ENCODE assay signal across 12 cellular contexts in genomic region chr7:121041516-121042148, GRCh38. TPM values are rescaled to one million over a fixed set of nuclear protein-coding genes. Genes with fewer than 3 reads are reported as not detected.
DNase-seq lines count a peak whose midpoint lies in the region; ATAC-seq and TF ChIP-seq lines count a peak whose summit lies in the region.
"Had no signal": no experiment of that assay in that cellular context is flagged by ENCODE, and none has a peak within 500 bp of the region (broad histone marks: within the 10 kb centered on the region; RNA-seq: fewer than 3 reads in every experiment).

No MANE protein-coding gene starts in this region.

- intact Hi-C loops in right cardiac atrium (cut with DNase I), result no loop called here

- H3K27ac ChIP-seq in right cardiac atrium (ENCODE audit: low read length), result no peak overlapping the region
- peak overlapping the region; percentile 56 to 71 for H3K27ac ChIP-seq in thoracic aorta
- H3K27ac ChIP-seq: cardiac muscle cell, PC-9 had no signal

- H3K27me3 ChIP-seq in right cardiac atrium (ENCODE audit: control insufficient read depth, insufficient read depth) (no peaks in the 10 kb centered on the region), thoracic aorta (replicated peaks; ENCODE audit: insufficient read depth) (no peaks in the 10 kb centered on the region)
- H3K27me3 ChIP-seq: cardiac muscle cell had no signal

- no peak for TF ChIP-seq CTCF in thoracic aorta (IDR thresholded peaks at IDR 0.05)

- ATAC-seq in SK-N-SH treated with all-trans-retinoic acid at 6 μM for 48 hours (peak; percentile 95), right cardiac atrium (peak; percentile 26 to 49), thoracic aorta (ENCODE audit: insufficient number of reproducible peaks, low FRiP score, low read depth) (no peak), HG03095 (IDR thresholded peaks at IDR 0.05; ENCODE audit: unreplicated experiment) (no peak)
- ATAC-seq: activated T-cell treated with anti-CD3 and anti-CD28 coated beads, Interleukin-2, amount 50 U/mL, for 4 hours had no signal

- H3K36me3 ChIP-seq in thoracic aorta, result no peaks in the 10 kb centered on the region
- H3K36me3 ChIP-seq: cardiac muscle cell had no signal

- H3K4me3 ChIP-seq in right cardiac atrium (ENCODE audit: low read length) (no peak overlapping the region), thoracic aorta (peak overlapping the region; percentile 22)
- H3K4me3 ChIP-seq: cardiac muscle cell, PC-9 had no signal

- H3K9me3 ChIP-seq in right cardiac atrium (ENCODE audit: control insufficient read depth, low read length) (no peaks in the 10 kb centered on the region), thoracic aorta (no peaks in the 10 kb centered on the region)

- WGBS in right cardiac atrium, result 21% methylated on average over 6 of the region's 6 CpGs

- H3K4me1 ChIP-seq in right cardiac atrium (ENCODE audit: control insufficient read depth, insufficient read depth, low read length) (peaks cover 3% of the 10 kb centered on the region), thoracic aorta (ENCODE audit: control insufficient read depth in 1 of 2, low read depth in 2 of 2) (peaks cover 20 to 49% of the 10 kb centered on the region in 2 donors)

- DNase-seq in NCI-H1105 treated with DMSO at 0.1 percent for 48 hours (lab: John Stamatoyannopoulos, UW) (peak; percentile 38), NCI-H1105 (lab: John Stamatoyannopoulos, UW) (no peak), right cardiac atrium (no peak), thoracic aorta (ENCODE audit: low spot score) (no peak), GM19240 (ENCODE audit: insufficient read length, low spot score) (no peak), midbrain (lab: John Stamatoyannopoulos, UW) (no peak)
- DNase-seq: activated T-cell treated with anti-CD3 and anti-CD28 coated beads, Interleukin-2, amount 50 U/mL, for 4 hours; PC-9; stimulated activated CD4-positive, alpha-beta T cell treated with anti-CD3 and anti-CD28 coated beads, Interleukin-12 subunit alpha, Interleukin-12 subunit beta, amount 100 ng/mL, for 4 hours had no signal

TF ChIP-seq in SK-N-SH treated with all-trans-retinoic acid at 6 μM for 48 hours, 23 proteins besides CTCF, POLR2A, EP300 and RAD21:
- TF ChIP-seq TOX (CRISPR knock-in tag; IDR thresholded peaks at IDR 0.05; ENCODE audit: borderline replicate concordance), result peak; percentile 58; the same call in 1 of the 2 replicates
- TF ChIP-seq GLIS3 (CRISPR knock-in tag; IDR thresholded peaks at IDR 0.05), result no peak
- TF ChIP-seq CSDC2 (CRISPR knock-in tag; IDR thresholded peaks at IDR 0.05), result no peak
- TF ChIP-seq ARNTL (CRISPR knock-in tag; IDR thresholded peaks at IDR 0.05; ENCODE audit: borderline replicate concordance, low read depth), result no peak
- TF ChIP-seq ZNF70 (CRISPR knock-in tag; IDR thresholded peaks at IDR 0.05), result peak; percentile 47
- TF ChIP-seq TCF4 (CRISPR knock-in tag; IDR thresholded peaks at IDR 0.05; ENCODE audit: borderline replicate concordance), result peak; percentile 94; the same call in 1 of the 2 replicates
- TF ChIP-seq ZNF565 (CRISPR knock-in tag; conservative IDR thresholded peaks at IDR 0.05; ENCODE audit: low read depth), result no peak
- no peak for TF ChIP-seq CREB5 (CRISPR knock-in tag; IDR thresholded peaks at IDR 0.05; ENCODE audit: low read depth)
- TF ChIP-seq TSHZ2 (CRISPR knock-in tag; IDR thresholded peaks at IDR 0.05), result peak; percentile 81; the same call in 1 of the 2 replicates
- TF ChIP-seq ZNF8 (CRISPR knock-in tag; IDR thresholded peaks at IDR 0.05), result no peak
- no peak for TF ChIP-seq OSR1 (CRISPR knock-in tag; IDR thresholded peaks at IDR 0.05)
- TF ChIP-seq CSRNP3 (CRISPR knock-in tag; IDR thresholded peaks at IDR 0.05), result 0 out of 2 replicates have a peak, but pooled peaks have one; percentile 5
- 0 out of 2 replicates have a peak, but pooled peaks have one; percentile 29 for TF ChIP-seq PPARA (CRISPR knock-in tag; IDR thresholded peaks at IDR 0.05; ENCODE audit: borderline replicate concordance)
- TF ChIP-seq ISL1 (CRISPR knock-in tag; IDR thresholded peaks at IDR 0.05), result peak; percentile 55
TF ChIP-seq in SK-N-SH treated with all-trans-retinoic acid at 6 μM for 48 hours: peak in this region for 7.

RNA-seq across cellular contexts. Expression of gene CPED1, which starts 53.1 kb away (rescaled TPM):
- total RNA-seq in right cardiac atrium, result 10 to 100 TPM; 20.8 to 31.1 (median 29.3) TPM
- 3.9 TPM for polyA plus RNA-seq in right cardiac atrium
- 100 to 1,000 TPM in 1 of 2 donors, 10 to 100 TPM in 1; 77.4 to 126 TPM for total RNA-seq in thoracic aorta

Comparison
In these comparisons a context has a peak if more than half of its experiments do, and no peak if none do; other contexts are left out.
1. ATAC-seq: peak in SK-N-SH treated with all-trans-retinoic acid at 6 μM for 48 hours (single experiment) and right cardiac atrium (2 of 2); none in thoracic aorta (single experiment) and HG03095 (single experiment).